ENCODE assay signal across 8 cellular contexts in the genomic region with DNA sequence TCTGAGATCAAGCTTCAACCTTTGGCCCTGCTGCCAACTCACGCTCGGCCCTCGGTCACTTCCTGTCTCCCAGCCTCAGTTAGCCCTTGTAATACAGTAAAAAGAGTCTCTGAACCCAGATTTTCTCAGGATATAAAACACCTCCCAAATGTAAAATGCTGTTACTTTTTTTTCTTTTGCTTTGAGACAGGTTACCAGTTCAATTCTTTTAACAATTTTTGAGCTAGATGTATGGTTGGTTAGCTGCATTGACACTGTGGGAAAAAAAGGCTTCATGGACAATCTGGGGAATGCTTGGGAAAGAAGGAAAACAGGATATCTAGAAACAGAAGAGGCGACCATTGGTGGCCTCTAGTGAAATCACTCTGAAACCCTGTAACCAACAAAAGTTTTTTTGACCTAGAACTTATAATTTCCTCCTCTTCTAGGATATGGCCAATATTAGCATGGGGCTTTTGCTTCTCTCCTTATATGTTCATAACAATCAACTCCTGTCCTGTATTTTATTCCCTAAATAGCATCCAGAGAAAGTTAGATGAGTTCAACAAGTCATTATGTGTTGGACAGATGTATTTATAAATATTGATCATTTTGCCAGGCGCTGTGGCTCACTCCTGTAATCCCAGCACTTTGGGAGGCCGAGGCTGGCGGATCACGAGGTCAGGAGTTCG. TPM values are rescaled to one million over a fixed set of nuclear protein-coding genes. Genes with fewer than 3 reads are reported as not detected.
A peak's percentile ranks its signal among the peaks of the same experiment; 100 is the strongest.
DNase-seq lines count a peak whose midpoint lies in the region; ATAC-seq, FAIRE-seq and TF ChIP-seq lines count a peak whose summit lies in the region.

No MANE protein-coding gene starts in this region.

- H3K4me3 ChIP-seq in cardiac muscle cell (peak overlapping the region; percentile 95), HepG2 (replicated peaks in 1 of 3; ENCODE audit: insufficient read depth in 1 of 3, low read depth in 2 of 3, low read length in 3 of 3) (peak overlapping the region; percentile 87 to 98 (median 94)), upper lobe of left lung (peak overlapping the region; percentile 85 to 98 (median 94))

- no peak; a peak in 1 of 4 replicates for TF ChIP-seq POLR2A in HepG2 (IDR thresholded peaks at IDR 0.05; ENCODE audit: insufficient read depth in 1 of 2, low read depth in 2 of 2, low read length in 2 of 2)
- no peak for TF ChIP-seq POLR2A in upper lobe of left lung (IDR thresholded peaks at IDR 0.05)

- no peak for TF ChIP-seq RAD21 in HepG2 (CRISPR knock-in tag; IDR thresholded peaks at IDR 0.05)

- TF ChIP-seq CTCF in cardiac muscle cell (IDR thresholded peaks at IDR 0.05; ENCODE audit: low read depth, low read length), result no peak
- TF ChIP-seq CTCF in HepG2 (CRISPR knock-in tag; IDR thresholded peaks at IDR 0.05), result no peak
- TF ChIP-seq CTCF in upper lobe of left lung (IDR thresholded peaks at IDR 0.05), result no peak

- H3K36me3 ChIP-seq in cardiac muscle cell (no peaks in the 10 kb centered on the region), HepG2 (replicated peaks in 1 of 2; ENCODE audit: control insufficient read depth in 1 of 2, insufficient read depth in 2 of 2, low read length in 2 of 2) (peaks cover 0 to 9% of the 10 kb centered on the region in 2 experiments; a peak in 2 of 5 replicates), upper lobe of left lung (no peaks in the 10 kb centered on the region)

- ATAC-seq in left ventricle myocardium superior (no peak), HepG2 (no peak), upper lobe of left lung (ENCODE audit: low FRiP score in 2 of 2) (no peak)

- peaks cover 50% of the 10 kb centered on the region for H3K79me2 ChIP-seq in HepG2 (ENCODE audit: insufficient read depth, low read length)

- H3K27me3 ChIP-seq in cardiac muscle cell (no peaks in the 10 kb centered on the region), HepG2 (ENCODE audit: control insufficient read depth in 1 of 2, insufficient read depth in 2 of 2, low read length in 2 of 2) (no peaks in the 10 kb centered on the region; a peak in 1 of 5 replicates), upper lobe of left lung (no peaks in the 10 kb centered on the region)

- H4K20me1 ChIP-seq in HepG2 (ENCODE audit: insufficient read depth, low read length), result peaks cover 3% of the 10 kb centered on the region; the same call in 1 of the 2 replicates

- H3K9me3 ChIP-seq in cardiac muscle cell (ENCODE audit: low read depth) (no peaks in the 10 kb centered on the region), HepG2 (ENCODE audit: low read length) (no peaks in the 10 kb centered on the region), upper lobe of left lung (no peaks in the 10 kb centered on the region)

- peak in 1 of 2 experiments; percentile 52; a peak in 2 of 4 replicates for TF ChIP-seq EP300 in HepG2 (IDR thresholded peaks at IDR 0.05; ENCODE audit: low read depth in 2 of 2, low read length in 2 of 2)
- no peak for TF ChIP-seq EP300 in HepG2 (CRISPR knock-in tag; IDR thresholded peaks at IDR 0.05; ENCODE audit: borderline replicate concordance)
- TF ChIP-seq EP300 in upper lobe of left lung (IDR thresholded peaks at IDR 0.05), result no peak

- 44 to 53% (median 51%) methylated on average over 9 of the region's 9 CpGs for WGBS in adipose tissue, 3 donors
- 48% methylated on average over 9 of the region's 9 CpGs for WGBS in HepG2 (ENCODE audit: low lambda C conversion rate)
- WGBS in upper lobe of left lung, 2 donors, result 46 to 50% methylated on average over 9 of the region's 9 CpGs

- POLR2A ChIA-PET in HepG2 (lab: Yijun Ruan, JAX), result interaction anchor here (0.9 to 3.2 kb wide), 9 partner anchors 10 to 156 kb away, joined by 4 to 54 read pairs (median 7); a partner anchor contains a TSS

- peak overlapping the region; percentile 95 for H3K9ac ChIP-seq in HepG2 (ENCODE audit: insufficient read depth, low read depth, low read length)

- peak overlapping the region; percentile 84 for H3K4me2 ChIP-seq in HepG2 (ENCODE audit: low read depth, low read length)

- CTCF ChIA-PET in HepG2 (lab: Yijun Ruan, JAX; ENCODE audit: low intra/inter-chr PET ratio, low total read pairs), result no interaction called here

- H3K27ac ChIP-seq in cardiac muscle cell (peak overlapping the region; percentile 96), adipose tissue (ENCODE audit: low read depth, low read length) (peak overlapping the region; percentile 77), HepG2 (ENCODE audit: extremely low read length, insufficient read depth, low read length) (peak overlapping the region; percentile 99), upper lobe of left lung (peak overlapping the region; percentile 97 to 99 (median 98))

- no peak overlapping the region for H2AFZ ChIP-seq in HepG2 (ENCODE audit: low read length)

- intact Hi-C loops in left ventricle myocardium superior (cut with micrococcal nuclease), result no loop called here
- intact Hi-C loops in HepG2 (cut with micrococcal nuclease; ENCODE audit: unreplicated experiment), result loop anchor here (1.0 kb wide), 1 partner anchor 44 kb away; no protein-coding TSS in a partner anchor

- peak; percentile 88 for FAIRE-seq in HepG2 (lab: Jason Lieb, UNC)

- DNase-seq in cardiac muscle cell (ENCODE audit: low read depth in 1 of 2, low spot score in 1 of 2) (no peak), left ventricle myocardium superior (no peak), HepG2 (ENCODE audit: low spot score) (peak; percentile 82), upper lobe of left lung (no peak), putamen (ENCODE audit: low spot score) (no peak), islet precursor cell (no peak)
- DNase-seq in stimulated activated CD4-positive, alpha-beta T cell treated with anti-CD3 and anti-CD28 coated beads, Interleukin-12 subunit alpha, Interleukin-12 subunit beta, amount 100 ng/mL, for 4 hours, result no peak

- H3K4me1 ChIP-seq in cardiac muscle cell (ENCODE audit: low read depth) (peaks cover 12% of the 10 kb centered on the region), HepG2 (ENCODE audit: insufficient read depth, low read length) (peaks cover 52% of the 10 kb centered on the region), upper lobe of left lung (peaks cover 22 to 37% (median 27%) of the 10 kb centered on the region in 4 donors)

- in situ Hi-C loops in HepG2 (cut with HindIII; ENCODE audit: extremely low pct_ligation_motif_present, low pct_unique_long_range_greater_than_20kb), result no loop called here

- BruUV-seq in HepG2 (replicated peaks; lab: Mats Ljungman, UMichigan), result TSS peak; percentile 83

RNA-seq across cellular contexts. Expression of a gene that starts 1.3 kb away (rescaled TPM):
- total RNA-seq in cardiac muscle cell (21.6 and 27.7 TPM in 2 replicates), left ventricle myocardium superior (81.0 TPM), HepG2 (2016; rRNA removed; fragmentation: Illumina TruSeq; extraction: Trizol) (92.0 and 134 TPM in 2 replicates), upper lobe of left lung (100 to 1,000 TPM in 3 of 6 donors, 10 to 100 TPM in 3; 36.7 to 134 (median 97.7) TPM)
- polyA plus RNA-seq in cardiac muscle cell (28.5 and 40.0 TPM in 2 replicates), adipose tissue (100 to 1,000 TPM in 1 of 3 donors, 10 to 100 TPM in 2; 40.6 to 135 (median 74.7) TPM), HepG2 (2011; rRNA removed) (26.7 and 38.3 TPM in 2 replicates)
- total RNA-seq in HepG2 (2016; cell fraction: cytosol; rRNA removed; fragmentation: Illumina TruSeq; extraction: Trizol; ENCODE audit: low read depth), result 33.7 and 40.2 TPM in 2 replicates
- 91.0 and 135 TPM in 2 replicates for total RNA-seq in HepG2 (2016; cell fraction: insoluble cytoplasmic fraction; rRNA removed; fragmentation: Illumina TruSeq; extraction: Trizol)
- total RNA-seq in HepG2 (2016; cell fraction: membrane; rRNA removed; fragmentation: Illumina TruSeq; extraction: Trizol), result 89.3 and 112 TPM in 2 replicates
- total RNA-seq in HepG2 (2016; cell fraction: nucleus; rRNA removed; fragmentation: Illumina TruSeq; extraction: Trizol), result 51.7 and 54.2 TPM in 2 replicates
- 13.3 and 21.6 TPM in 2 replicates for polyA plus RNA-seq in HepG2 (2011; cell fraction: cytosol; rRNA removed)
- 5.0 and 9.2 TPM in 2 replicates for polyA plus RNA-seq in HepG2 (2011; cell fraction: nucleus; rRNA removed)
- polyA plus RNA-seq in HepG2 (2012), result 71.2 and 92.2 TPM in 2 replicates
- 59.4 and 61.0 TPM in 2 replicates for polyA plus RNA-seq in HepG2 (2016; cell fraction: cytosol; fragmentation: Illumina TruSeq; extraction: Trizol; ENCODE audit: low read depth)
- 147 and 152 TPM in 2 replicates for polyA plus RNA-seq in HepG2 (2016; cell fraction: insoluble cytoplasmic fraction; fragmentation: Illumina TruSeq; extraction: Trizol; ENCODE audit: low read depth)
- 101 and 114 TPM in 2 replicates for polyA plus RNA-seq in HepG2 (2016; cell fraction: membrane; fragmentation: Illumina TruSeq; extraction: Trizol; ENCODE audit: low read depth)
- polyA plus RNA-seq in HepG2 (2016; cell fraction: nucleus; fragmentation: Illumina TruSeq; extraction: Trizol; ENCODE audit: insufficient read depth, low read depth), result 63.3 and 71.3 TPM in 2 replicates
- polyA minus RNA-seq in HepG2 (2011; rRNA and poly(A)+ RNA removed; ENCODE audit: low replicate concordance), result 7.4 and 16.8 TPM in 2 replicates
- 46.4 and 47.8 TPM in 2 replicates for polyA minus RNA-seq in HepG2 (2011; cell fraction: cytosol; rRNA and poly(A)+ RNA removed)
- 21.9 and 24.1 TPM in 2 replicates for polyA minus RNA-seq in HepG2 (2011; cell fraction: nucleus; rRNA and poly(A)+ RNA removed)

RNA-seq across cellular contexts. Expression of a gene that starts 21.0 kb away (rescaled TPM):
- total RNA-seq in cardiac muscle cell (4.2 and 13.4 TPM in 2 replicates), left ventricle myocardium superior (0.42 TPM), HepG2 (2016; rRNA removed; fragmentation: Illumina TruSeq; extraction: Trizol) (18.6 and 22.8 TPM in 2 replicates), upper lobe of left lung (1 to 10 TPM; 1.1 to 7.0 (median 2.9) TPM)
- polyA plus RNA-seq in cardiac muscle cell (2.3 and 7.5 TPM in 2 replicates), adipose tissue (under 1 TPM; 0.22 to 0.56 (median 0.36) TPM), HepG2 (2011; rRNA removed) (7.9 and 13.7 TPM in 2 replicates)
- total RNA-seq in HepG2 (2016; cell fraction: cytosol; rRNA removed; fragmentation: Illumina TruSeq; extraction: Trizol; ENCODE audit: low read depth), result 24.3 and 28.6 TPM in 2 replicates
- 17.1 and 23.7 TPM in 2 replicates for total RNA-seq in HepG2 (2016; cell fraction: insoluble cytoplasmic fraction; rRNA removed; fragmentation: Illumina TruSeq; extraction: Trizol)
- total RNA-seq in HepG2 (2016; cell fraction: membrane; rRNA removed; fragmentation: Illumina TruSeq; extraction: Trizol), result 17.4 and 19.0 TPM in 2 replicates
- 22.4 and 29.1 TPM in 2 replicates for total RNA-seq in HepG2 (2016; cell fraction: nucleus; rRNA removed; fragmentation: Illumina TruSeq; extraction: Trizol)
- polyA plus RNA-seq in HepG2 (2011; cell fraction: cytosol; rRNA removed), result 5.4 and 5.6 TPM in 2 replicates
- polyA plus RNA-seq in HepG2 (2011; cell fraction: nucleus; rRNA removed), result 5.6 and 8.3 TPM in 2 replicates
- polyA plus RNA-seq in HepG2 (2012), result 3.2 and 6.4 TPM in 2 replicates
- polyA plus RNA-seq in HepG2 (2016; cell fraction: cytosol; fragmentation: Illumina TruSeq; extraction: Trizol; ENCODE audit: low read depth), result 0.55 and 0.62 TPM in 2 replicates
- 16.2 and 16.4 TPM in 2 replicates for polyA plus RNA-seq in HepG2 (2016; cell fraction: insoluble cytoplasmic fraction; fragmentation: Illumina TruSeq; extraction: Trizol; ENCODE audit: low read depth)
- 2.0 and 2.4 TPM in 2 replicates for polyA plus RNA-seq in HepG2 (2016; cell fraction: membrane; fragmentation: Illumina TruSeq; extraction: Trizol; ENCODE audit: low read depth)
- polyA plus RNA-seq in HepG2 (2016; cell fraction: nucleus; fragmentation: Illumina TruSeq; extraction: Trizol; ENCODE audit: insufficient read depth, low read depth), result 19.0 and 19.7 TPM in 2 replicates
- 19.7 and 48.7 TPM in 2 replicates for polyA minus RNA-seq in HepG2 (2011; rRNA and poly(A)+ RNA removed; ENCODE audit: low replicate concordance)
- 9.7 and 12.6 TPM in 2 replicates for polyA minus RNA-seq in HepG2 (2011; cell fraction: cytosol; rRNA and poly(A)+ RNA removed)
- polyA minus RNA-seq in HepG2 (2011; cell fraction: nucleus; rRNA and poly(A)+ RNA removed), result 23.7 and 24.7 TPM in 2 replicates
